ENCODE assay signal across 19 cellular contexts in genomic region chr6:51147756-51148155, GRCh38.
DNase-seq lines count a peak whose midpoint lies in the region; ATAC-seq and TF ChIP-seq lines count a peak whose summit lies in the region.
"Had no signal": no experiment of that assay in that cellular context is flagged by ENCODE, and none has a peak within 500 bp of the region (broad histone marks: within the 10 kb centered on the region; RNA-seq: fewer than 3 reads in every experiment).

No MANE protein-coding gene starts in this region.

- no peaks in the 10 kb centered on the region for H3K36me3 ChIP-seq in mesodermal cell (ENCODE audit: control insufficient read depth, insufficient read depth, low read length)
- H3K36me3 ChIP-seq: SJSA1 had no signal

- WGBS in mesodermal cell (ENCODE audit: insufficient coverage in 2 of 2), 2 experiments = 92 to 100% methylated on average over 1 to 2 of the region's 3 CpGs

- no peaks in the 10 kb centered on the region for H3K9me3 ChIP-seq in mesodermal cell (ENCODE audit: control insufficient read depth, low read length)
- H3K9me3 ChIP-seq: SJSA1 had no signal

- TF ChIP-seq CTCF in epithelial cell of proximal tubule (conservative IDR thresholded peaks at IDR 0.05; ENCODE audit: low read depth, low read length) = no peak

- no peaks in the 10 kb centered on the region for H3K4me1 ChIP-seq in mesodermal cell (ENCODE audit: control insufficient read depth, insufficient read depth, low read length, poor library complexity, severe bottlenecking)
- H3K4me1 ChIP-seq: SJSA1 had no signal

- H3K27ac ChIP-seq in mesodermal cell (ENCODE audit: low read depth, low read length, severe bottlenecking) = peak overlapping the region; percentile 8
- no peak overlapping the region for H3K27ac ChIP-seq in caudate nucleus (ENCODE audit: low read depth, low read length)
- H3K27ac ChIP-seq: 22Rv1, RWPE1, SJSA1 had no signal

- DNase-seq in DMS53 (lab: John Stamatoyannopoulos, UW) = peak; percentile 13
- no peak for DNase-seq in DMS53 treated with DMSO at 0.1 percent for 48 hours (lab: John Stamatoyannopoulos, UW; ENCODE audit: unreplicated experiment)
- DNase-seq in RKO (ENCODE audit: low spot score) = peak; percentile 6
- DNase-seq in epithelial cell of proximal tubule (ENCODE audit: low read depth) = peak; percentile 7
- no peak for DNase-seq in posterior cingulate gyrus
- DNase-seq in caudate nucleus (lab: John Stamatoyannopoulos, UW) = no peak
- DNase-seq: Calu3; CD4-positive, alpha-beta memory T cell; DMS79; HCEC 1CT; NCI-H1436; NCI-H2029; NCI-H526; NK-92 treated with Interleukin-12 subunit alpha and Interleukin-12 subunit beta, amount 100 ng/mL, for 24 hours had no signal

- intact Hi-C loops in posterior cingulate gyrus (cut with DNase I) = no loop called here

- H3K4me3 ChIP-seq in epithelial cell of proximal tubule (ENCODE audit: low read depth, low read length) (no peak overlapping the region), mesodermal cell (ENCODE audit: extremely low read depth, insufficient read depth, low read length, poor library complexity, severe bottlenecking) (no peak overlapping the region)
- H3K4me3 ChIP-seq: SJSA1 had no signal

- ATAC-seq in GM21360 (IDR thresholded peaks at IDR 0.05; ENCODE audit: unreplicated experiment) = no peak

Comparison
In these comparisons a context has a peak if more than half of its experiments do, and no peak if none do; other contexts are left out.
1. DNase-seq: peak in DMS53 (single experiment), RKO (single experiment) and epithelial cell of proximal tubule (single experiment); none in DMS53 treated with DMSO at 0.1 percent for 48 hours (single experiment), posterior cingulate gyrus (0 of 10) and caudate nucleus (0 of 61).